ENCODE assay signal across 21 cellular contexts in genomic region chr4:174190832-174191500, GRCh38.
A peak's percentile ranks its signal among the peaks of the same experiment; 100 is the strongest.
DNase-seq lines count a peak whose midpoint lies in the region; ATAC-seq, FAIRE-seq and TF ChIP-seq lines count a peak whose summit lies in the region.
"Had no signal": no experiment of that assay in that cellular context is flagged by ENCODE, and none has a peak within 500 bp of the region (broad histone marks: within the 10 kb centered on the region; RNA-seq: fewer than 3 reads in every experiment).

No MANE protein-coding gene starts in this region.

- in situ Hi-C loops in HepG2 (cut with HindIII; ENCODE audit: extremely low pct_ligation_motif_present, low pct_unique_long_range_greater_than_20kb) (no loop called here), IMR-90 (cut with MboI; ENCODE audit: low sequenced_read_pairs) (no loop called here), transverse colon (cut with MboI; ENCODE audit: low pct_ligation_motif_present in 1 of 4, low pct_unique_long_range_greater_than_20kb in 1 of 4, low sequenced_read_pairs in 3 of 4) (no loop called here)

- CTCF ChIA-PET in HepG2 (lab: Yijun Ruan, JAX; ENCODE audit: low intra/inter-chr PET ratio, low total read pairs) (no interaction called here), IMR-90 (lab: Yijun Ruan, JAX) (interaction anchor here (0.7 to 1.0 kb wide), 2 partner anchors 128 to 293 kb away, joined by 3 to 9 read pairs; no protein-coding TSS in a partner anchor)

- H3K27me3 Mint-ChIP-seq in activated naive CD8-positive, alpha-beta T cell treated with anti-CD3 and anti-CD28 coated beads for 36 hours, result peaks cover 63% of the 10 kb centered on the region

- ATAC-seq in HepG2 (no peak), right lobe of liver (no peak), IMR-90 (ENCODE audit: low read depth) (no peak)
- ATAC-seq: GM23338, HCT116 had no signal

- no peaks in the 10 kb centered on the region; the same call in 1 of the 2 replicates for H4K20me1 ChIP-seq in HepG2 (ENCODE audit: insufficient read depth, low read length)
- no peaks in the 10 kb centered on the region for H4K20me1 ChIP-seq in IMR-90 (ENCODE audit: insufficient read depth, low read length)

- no peaks in the 10 kb centered on the region for H3K36me3 ChIP-seq in HepG2 (replicated peaks in 1 of 2; ENCODE audit: control insufficient read depth in 1 of 2, insufficient read depth in 2 of 2, low read length in 2 of 2)
- no peaks in the 10 kb centered on the region for H3K36me3 ChIP-seq in right lobe of liver
- no peaks in the 10 kb centered on the region for H3K36me3 ChIP-seq in IMR-90 (ENCODE audit: control insufficient read depth, insufficient read depth, low read length)
- no peaks in the 10 kb centered on the region for H3K36me3 ChIP-seq in transverse colon

- no peak overlapping the region for H2BK20ac ChIP-seq in IMR-90 (ENCODE audit: low read depth, low read length)

- no peak overlapping the region for H4K5ac ChIP-seq in IMR-90 (ENCODE audit: low read depth, low read length)

- H3K14ac ChIP-seq in IMR-90 (replicated peaks; ENCODE audit: low read depth, low read length), result no peak overlapping the region

- 4% methylated on average over 5 of the region's 5 CpGs for WGBS in HepG2 (ENCODE audit: low lambda C conversion rate)
- WGBS in right lobe of liver (ENCODE audit: insufficient coverage, low coverage, low lambda C conversion rate, missing lambda C conversion rate), result 39% methylated on average over 5 of the region's 5 CpGs
- WGBS in IMR-90 (ENCODE audit: extremely low coverage in 2 of 2, insufficient read length in 1 of 2), 2 experiments, result 84% methylated on average over 2 of the region's 5 CpGs; no CpG with 5 or more reads in 1 of the 2 experiments
- 67 to 71% methylated on average over 1 to 5 of the region's 5 CpGs for WGBS in transverse colon (ENCODE audit: low coverage in 1 of 2), 2 donors

- H3K36me3 Mint-ChIP-seq in activated naive CD8-positive, alpha-beta T cell treated with anti-CD3 and anti-CD28 coated beads for 36 hours, result no peaks in the 10 kb centered on the region
- H3K36me3 Mint-ChIP-seq: CD4-positive, alpha-beta memory T cell had no signal

- H3K27ac ChIP-seq in HepG2 (ENCODE audit: extremely low read length, insufficient read depth, low read length), result no peak overlapping the region
- H3K27ac ChIP-seq in right lobe of liver, result no peak overlapping the region
- H3K27ac ChIP-seq in IMR-90 (ENCODE audit: insufficient read depth, low read length), result no peak overlapping the region
- H3K27ac ChIP-seq in transverse colon, result no peak overlapping the region
- H3K27ac ChIP-seq: 22Rv1 had no signal

- H3K9me3 ChIP-seq in HepG2 (ENCODE audit: low read length) (no peaks in the 10 kb centered on the region), right lobe of liver (no peaks in the 10 kb centered on the region), IMR-90 (ENCODE audit: control insufficient read depth, insufficient read depth, low read length) (no peaks in the 10 kb centered on the region), transverse colon (no peaks in the 10 kb centered on the region)

- no peak overlapping the region for H2AK5ac ChIP-seq in IMR-90 (ENCODE audit: low read depth, low read length)

- no peak overlapping the region for H3K4ac ChIP-seq in IMR-90 (ENCODE audit: low read depth, low read length)

- no peak overlapping the region for H2BK120ac ChIP-seq in IMR-90 (ENCODE audit: low read depth, low read length)

- H3K4me2 ChIP-seq in HepG2 (ENCODE audit: low read depth, low read length), result no peak overlapping the region
- H3K4me2 ChIP-seq in IMR-90 (ENCODE audit: low read depth, low read length), result no peak overlapping the region
- H3K4me2 ChIP-seq: GM23338 had no signal

- no peak overlapping the region for H3K56ac ChIP-seq in IMR-90 (ENCODE audit: extremely low read depth, insufficient read depth, low read length)

- H4K8ac ChIP-seq in IMR-90 (ENCODE audit: low read depth in 2 of 2, low read length in 2 of 2), result no peak overlapping the region

- H2AFZ ChIP-seq in HepG2 (ENCODE audit: low read length), result no peak overlapping the region
- no peak overlapping the region for H2AFZ ChIP-seq in IMR-90 (replicated peaks; ENCODE audit: low read length, poor library complexity)
- H2AFZ ChIP-seq: GM23338 had no signal

- no peak overlapping the region for H3K9ac ChIP-seq in HepG2 (ENCODE audit: insufficient read depth, low read depth, low read length)
- no peak overlapping the region for H3K9ac ChIP-seq in IMR-90 (ENCODE audit: low read depth, low read length)

- no peaks in the 10 kb centered on the region for H3K9me1 ChIP-seq in IMR-90 (ENCODE audit: insufficient read depth, low read length)

- POLR2A ChIA-PET in HepG2 (lab: Yijun Ruan, JAX), result no interaction called here
- POLR2A ChIA-PET in IMR-90 (lab: Charles Lee; ENCODE audit: unreplicated experiment), result interaction anchor here (0.6 kb wide), 1 partner anchor 822 kb away, joined by 3 read pairs; no protein-coding TSS in a partner anchor

- TF ChIP-seq POLR2A in HepG2 (IDR thresholded peaks at IDR 0.05; ENCODE audit: insufficient read depth in 1 of 2, low read depth in 2 of 2, low read length in 2 of 2) (no peak), right lobe of liver (IDR thresholded peaks at IDR 0.05) (no peak), IMR-90 (IDR thresholded peaks at IDR 0.05; ENCODE audit: low read depth, low read length) (no peak), transverse colon (IDR thresholded peaks at IDR 0.05) (no peak)

- no peak overlapping the region for H3K27ac Mint-ChIP-seq in activated naive CD8-positive, alpha-beta T cell treated with anti-CD3 and anti-CD28 coated beads for 36 hours
- H3K27ac Mint-ChIP-seq: CD4-positive, alpha-beta memory T cell; GM23338; H9 had no signal

- H3K9me3 Mint-ChIP-seq in activated naive CD8-positive, alpha-beta T cell treated with anti-CD3 and anti-CD28 coated beads for 36 hours, result no peaks in the 10 kb centered on the region

- BruUV-seq in HepG2 (replicated peaks; lab: Mats Ljungman, UMichigan) (no TSS peak), IMR-90 (replicated peaks; lab: Mats Ljungman, UMichigan) (no TSS peak)

- no peaks in the 10 kb centered on the region for H3K4me1 Mint-ChIP-seq in activated naive CD8-positive, alpha-beta T cell treated with anti-CD3 and anti-CD28 coated beads for 36 hours
- H3K4me1 Mint-ChIP-seq: CD4-positive, alpha-beta memory T cell; GM23338; H9 had no signal

- H3K4me3 Mint-ChIP-seq in activated naive CD8-positive, alpha-beta T cell treated with anti-CD3 and anti-CD28 coated beads for 36 hours, result no peak overlapping the region
- H3K4me3 Mint-ChIP-seq: CD4-positive, alpha-beta memory T cell; GM23338; H9 had no signal

- no peak for TF ChIP-seq RAD21 in HepG2 (CRISPR knock-in tag; IDR thresholded peaks at IDR 0.05)
- TF ChIP-seq RAD21 in IMR-90 (IDR thresholded peaks at IDR 0.05; ENCODE audit: low read length), result no peak

- H3K4me3 ChIP-seq in HepG2 (replicated peaks in 1 of 3; ENCODE audit: insufficient read depth in 1 of 3, low read depth in 2 of 3, low read length in 3 of 3), result no peak overlapping the region
- H3K4me3 ChIP-seq in right lobe of liver, result no peak overlapping the region
- H3K4me3 ChIP-seq in IMR-90 (ENCODE audit: insufficient read depth, low read depth, low read length), result no peak overlapping the region
- no peak overlapping the region for H3K4me3 ChIP-seq in transverse colon
- H3K4me3 ChIP-seq: GM23338 had no signal

- H3K79me1 ChIP-seq in IMR-90 (ENCODE audit: low read depth in 1 of 2, low read length in 2 of 2), result no peaks in the 10 kb centered on the region

- TF ChIP-seq CTCF in HepG2 (CRISPR knock-in tag; IDR thresholded peaks at IDR 0.05) (no peak), right lobe of liver (IDR thresholded peaks at IDR 0.05) (no peak), IMR-90 (conservative IDR thresholded peaks at IDR 0.05; ENCODE audit: low read depth, low read length) (no peak), transverse colon (IDR thresholded peaks at IDR 0.05) (no peak)

- H3K27me3 ChIP-seq in HepG2 (ENCODE audit: control insufficient read depth in 1 of 2, insufficient read depth in 2 of 2, low read length in 2 of 2), result no peaks in the 10 kb centered on the region
- no peaks in the 10 kb centered on the region for H3K27me3 ChIP-seq in right lobe of liver
- H3K27me3 ChIP-seq in IMR-90 (ENCODE audit: control insufficient read depth, insufficient read depth, low read length), result no peaks in the 10 kb centered on the region; the same call in 1 of the 2 replicates
- H3K27me3 ChIP-seq in transverse colon, result no peaks in the 10 kb centered on the region

- dilution Hi-C loops in IMR-90 (cut with HindIII; ENCODE audit: low sequenced_read_pairs, unreplicated experiment), result no loop called here

- H4K91ac ChIP-seq in IMR-90 (ENCODE audit: insufficient read depth, low read depth, low read length), result no peak overlapping the region

- no peak overlapping the region for H3K23ac ChIP-seq in IMR-90 (ENCODE audit: low read depth, low read length)

- no peak for FAIRE-seq in HepG2 (lab: Jason Lieb, UNC)
- FAIRE-seq: GM12891, GM18507 had no signal

- no peak overlapping the region for H3K18ac ChIP-seq in IMR-90 (ENCODE audit: low read depth, low read length)

- intact Hi-C loops in HepG2 (cut with micrococcal nuclease; ENCODE audit: unreplicated experiment) (no loop called here), right lobe of liver (cut with DNase I) (no loop called here), IMR-90 (cut with micrococcal nuclease) (no loop called here), transverse colon (cut with DNase I; ENCODE audit: low total_unique reads) (no loop called here)

- no peak overlapping the region for H2BK5ac ChIP-seq in IMR-90 (ENCODE audit: low read depth, low read length, poor library complexity, severe bottlenecking)

- H3K79me2 ChIP-seq in HepG2 (ENCODE audit: insufficient read depth, low read length), result no peaks in the 10 kb centered on the region

- no peaks in the 10 kb centered on the region for H3K4me1 ChIP-seq in HepG2 (ENCODE audit: insufficient read depth, low read length)
- H3K4me1 ChIP-seq in right lobe of liver, result no peaks in the 10 kb centered on the region
- no peaks in the 10 kb centered on the region for H3K4me1 ChIP-seq in IMR-90 (ENCODE audit: control insufficient read depth, insufficient read depth, low read length)
- no peaks in the 10 kb centered on the region for H3K4me1 ChIP-seq in transverse colon

- DNase-seq in HepG2 (ENCODE audit: low spot score) (no peak), right lobe of liver (no peak), IMR-90 (no peak), RKO (ENCODE audit: low spot score) (peak; percentile 16), islet precursor cell (peak; percentile 52), hypothalamus (lab: John Stamatoyannopoulos, UW) (no peak), transverse colon (no peak)
- DNase-seq in activated naive CD8-positive, alpha-beta T cell treated with anti-CD3 and anti-CD28 coated beads for 36 hours, result no peak
- DNase-seq: C1 segment of cervical spinal cord; Calu3; CD4-positive, alpha-beta memory T cell; COR-L47; DMS53; DMS79 treated with DMSO at 0.1 percent for 48 hours; GF-D8; H9 had no signal

- no peak overlapping the region for H2BK15ac ChIP-seq in IMR-90 (ENCODE audit: low read depth, low read length)

- TF ChIP-seq EP300 in HepG2 (IDR thresholded peaks at IDR 0.05; ENCODE audit: low read depth in 2 of 2, low read length in 2 of 2), result no peak
- TF ChIP-seq EP300 in HepG2 (CRISPR knock-in tag; IDR thresholded peaks at IDR 0.05; ENCODE audit: borderline replicate concordance), result no peak
- TF ChIP-seq EP300 in transverse colon (IDR thresholded peaks at IDR 0.05; ENCODE audit: low read depth), result no peak

- no peak overlapping the region for H2AK9ac ChIP-seq in IMR-90 (replicated peaks; ENCODE audit: low read depth, low read length, poor library complexity)

Comparison
In these comparisons a context has a peak if more than half of its experiments do, and no peak if none do; other contexts are left out.
1. DNase-seq: peak in RKO (single experiment) and islet precursor cell (single experiment); none in HepG2 (single experiment), right lobe of liver (0 of 3), IMR-90 (single experiment), hypothalamus (0 of 51), transverse colon (single experiment) and activated naive CD8-positive, alpha-beta T cell treated with anti-CD3 and anti-CD28 coated beads for 36 hours (single experiment).